In the genomic region with DNA sequence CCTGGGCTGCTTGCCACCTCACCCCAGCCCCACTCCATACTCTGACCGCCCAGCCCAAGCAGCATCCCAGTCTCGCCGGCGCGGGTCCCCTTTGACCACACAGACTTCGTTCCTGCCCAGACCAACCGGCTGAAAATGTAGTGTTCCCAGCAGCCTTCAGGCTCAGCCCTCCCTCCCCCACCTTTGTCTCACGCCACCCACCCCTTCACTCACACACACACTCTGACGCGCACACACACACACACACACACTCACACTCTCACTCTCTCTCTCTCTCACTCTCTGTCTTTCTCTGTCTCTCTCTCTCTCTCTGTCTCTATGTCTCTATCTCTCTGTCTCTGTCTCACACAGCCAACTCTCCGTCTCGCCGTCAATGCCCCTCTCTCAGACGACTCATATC, we compare ENCODE assay signal across 6 cellular contexts.
DNase-seq lines count a peak whose midpoint lies in the region; ATAC-seq and TF ChIP-seq lines count a peak whose summit lies in the region.
"Not testable (repeated sequence)": the region's sequence is repeated elsewhere in the genome, so short reads cannot be mapped to it uniquely, and the experiment has no call there.

No MANE protein-coding gene starts in this region.

- not testable (repeated sequence) for H3K9me3 Mint-ChIP-seq in activated CD8-positive, alpha-beta memory T cell treated with anti-CD3 and anti-CD28 coated beads, Interleukin-2, amount 10 ng/mL, durations not matched to agents 7 days and 5 days (ENCODE audit: low read depth); stimulated activated memory B cell treated with anti-CD40 and anti-IgM and Interleukin-4, amounts not matched to agents 10 μg/mL and 1 μg/mL and 100 μg/mL, for 72 hours

- H3K9me3 ChIP-seq in Karpas-422 (ENCODE audit: low read length); mucosa of descending colon: not testable (repeated sequence)

- not testable (repeated sequence) for H3K27ac ChIP-seq in Karpas-422 (ENCODE audit: low read length)

- H3K36me3 Mint-ChIP-seq in activated CD8-positive, alpha-beta memory T cell treated with anti-CD3 and anti-CD28 coated beads, Interleukin-2, amount 10 ng/mL, durations not matched to agents 7 days and 5 days; stimulated activated memory B cell treated with anti-CD40 and anti-IgM and Interleukin-4, amounts not matched to agents 10 μg/mL and 1 μg/mL and 100 μg/mL, for 72 hours: not testable (repeated sequence)

- H3K4me1 Mint-ChIP-seq in activated CD8-positive, alpha-beta memory T cell treated with anti-CD3 and anti-CD28 coated beads, Interleukin-2, amount 10 ng/mL, durations not matched to agents 7 days and 5 days, result peaks cover 12% of the 10 kb centered on the region
- H3K4me1 Mint-ChIP-seq in stimulated activated memory B cell treated with anti-CD40 and anti-IgM and Interleukin-4, amounts not matched to agents 10 μg/mL and 1 μg/mL and 100 μg/mL, for 72 hours, result not testable (repeated sequence)

- DNase-seq in Karpas-422 (peak; percentile 51), mucosa of descending colon (peak in 1 of 3 donors; percentile 63)
- DNase-seq in activated CD8-positive, alpha-beta memory T cell treated with anti-CD3 and anti-CD28 coated beads, Interleukin-2, amount 10 ng/mL, durations not matched to agents 7 days and 5 days; left lobe of liver (ENCODE audit: low spot score): not testable (repeated sequence)
- peak; percentile 27 for DNase-seq in activated naive CD4-positive, alpha-beta T cell treated with anti-CD3 and anti-CD28 coated beads, Interleukin-2, amount 50 U/mL, for 16 hours

- H2AFZ ChIP-seq in Karpas-422 (ENCODE audit: low read length), result not testable (repeated sequence)

- H3K27ac Mint-ChIP-seq in activated CD8-positive, alpha-beta memory T cell treated with anti-CD3 and anti-CD28 coated beads, Interleukin-2, amount 10 ng/mL, durations not matched to agents 7 days and 5 days, result peak overlapping the region; percentile 4
- not testable (repeated sequence) for H3K27ac Mint-ChIP-seq in stimulated activated memory B cell treated with anti-CD40 and anti-IgM and Interleukin-4, amounts not matched to agents 10 μg/mL and 1 μg/mL and 100 μg/mL, for 72 hours

- not testable (repeated sequence) for H3K27me3 ChIP-seq in Karpas-422 (ENCODE audit: low read length)

- not testable (repeated sequence) for H3K4me2 ChIP-seq in Karpas-422 (ENCODE audit: low read depth, low read length, poor library complexity, severe bottlenecking)

- ATAC-seq in activated CD8-positive, alpha-beta memory T cell treated with anti-CD3 and anti-CD28 coated beads, Interleukin-2, amount 10 ng/mL, durations not matched to agents 7 days and 5 days, result not testable (repeated sequence)
- ATAC-seq in left lobe of liver (peak; percentile 5), mucosa of descending colon (peak; percentile 17)
- ATAC-seq in stimulated activated memory B cell treated with anti-CD40 and anti-IgM and Interleukin-4, amounts not matched to agents 10 μg/mL and 1 μg/mL and 100 μg/mL, for 72 hours, result peak; percentile 0

- H3K9me2 ChIP-seq in Karpas-422 (replicated peaks; ENCODE audit: insufficient read depth, low read length), result not testable (repeated sequence)

- H3K4me3 Mint-ChIP-seq in activated CD8-positive, alpha-beta memory T cell treated with anti-CD3 and anti-CD28 coated beads, Interleukin-2, amount 10 ng/mL, durations not matched to agents 7 days and 5 days; stimulated activated memory B cell treated with anti-CD40 and anti-IgM and Interleukin-4, amounts not matched to agents 10 μg/mL and 1 μg/mL and 100 μg/mL, for 72 hours: not testable (repeated sequence)

- H3K27me3 Mint-ChIP-seq in activated CD8-positive, alpha-beta memory T cell treated with anti-CD3 and anti-CD28 coated beads, Interleukin-2, amount 10 ng/mL, durations not matched to agents 7 days and 5 days, result not testable (repeated sequence)
- peaks cover 16% of the 10 kb centered on the region for H3K27me3 Mint-ChIP-seq in stimulated activated memory B cell treated with anti-CD40 and anti-IgM and Interleukin-4, amounts not matched to agents 10 μg/mL and 1 μg/mL and 100 μg/mL, for 72 hours

- not testable (repeated sequence) for H4K20me1 ChIP-seq in Karpas-422 (ENCODE audit: insufficient read depth, low read depth, low read length)

- not testable (repeated sequence) for H3K9ac ChIP-seq in Karpas-422 (ENCODE audit: low read length)

- H3K4me3 ChIP-seq in Karpas-422 (ENCODE audit: low read length); mucosa of descending colon: not testable (repeated sequence)

- intact Hi-C loops in mucosa of descending colon (cut with DNase I, micrococcal nuclease), result not testable (repeated sequence)

- H3K36me3 ChIP-seq in Karpas-422 (ENCODE audit: insufficient read depth, low read length); mucosa of descending colon (ENCODE audit: low read depth): not testable (repeated sequence)

- not testable (repeated sequence) for TF ChIP-seq CTCF in mucosa of descending colon (IDR thresholded peaks at IDR 0.05)

- CTCF ChIA-PET in activated CD8-positive, alpha-beta memory T cell treated with anti-CD3 and anti-CD28 coated beads, Interleukin-2, amount 10 ng/mL, durations not matched to agents 7 days and 5 days (lab: Charles Lee), result not testable (repeated sequence)

- not testable (repeated sequence) for H3K79me2 ChIP-seq in Karpas-422 (ENCODE audit: low read length)

- H3K4me1 ChIP-seq in Karpas-422 (ENCODE audit: low read length); mucosa of descending colon (ENCODE audit: low read depth): not testable (repeated sequence)
